7 cellular contexts compared by ENCODE assay signal in the genomic region with DNA sequence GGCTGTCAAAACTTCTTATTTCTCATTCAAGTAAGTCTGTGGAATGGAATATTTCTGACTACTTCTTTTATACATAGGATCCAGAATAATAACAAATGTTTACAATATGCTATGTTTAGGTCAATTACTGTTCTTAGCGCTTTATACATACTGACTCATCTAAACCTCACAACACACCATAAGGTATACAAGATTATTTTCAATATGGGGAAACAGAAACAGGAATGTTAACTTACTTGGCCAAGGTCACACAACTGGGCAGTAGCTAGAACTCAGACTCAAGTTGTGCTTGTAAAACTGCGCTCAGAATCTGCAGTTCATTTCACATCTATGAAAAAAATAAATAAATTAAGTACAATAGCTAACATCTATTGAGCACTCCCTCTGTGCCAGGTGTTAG.
"Had no signal": no experiment of that assay in that cellular context is flagged by ENCODE, and none has a peak within 500 bp of the region (broad histone marks: within the 10 kb centered on the region; RNA-seq: fewer than 3 reads in every experiment).

No MANE protein-coding gene starts in this region.

- FAIRE-seq: H1, H54, HTR-8/SVneo had no signal

- H3K4me3 ChIP-seq: GM23338 had no signal

- H2AFZ ChIP-seq: GM23338 had no signal

- DNase-seq: H9, HCEC 1CT, KBM-7 had no signal

- H3K4me2 ChIP-seq: GM23338 had no signal
